15 cellular contexts compared by ENCODE assay signal in the genomic region with DNA sequence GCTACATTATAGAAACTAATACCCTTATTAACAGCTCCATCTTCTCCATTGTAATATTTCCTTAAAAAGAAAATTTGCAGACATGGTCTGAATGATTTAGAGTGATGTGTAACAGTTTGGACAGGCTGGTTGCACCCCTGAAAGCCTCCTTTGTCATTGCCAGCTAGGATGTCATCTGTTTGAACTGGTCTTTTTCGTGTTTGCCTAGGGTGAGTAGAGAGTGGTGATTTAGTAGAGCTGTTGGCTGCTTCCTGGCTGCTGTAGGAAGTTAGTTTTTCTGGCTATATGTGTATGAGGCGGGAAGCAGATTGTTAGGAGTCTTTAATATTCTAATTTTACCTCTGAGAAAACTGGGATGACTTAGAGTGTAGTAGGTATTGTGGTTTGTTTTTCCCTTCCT.
DNase-seq lines count a peak whose midpoint lies in the region; ATAC-seq and TF ChIP-seq lines count a peak whose summit lies in the region.
"Had no signal": no experiment of that assay in that cellular context is flagged by ENCODE, and none has a peak within 500 bp of the region (broad histone marks: within the 10 kb centered on the region; RNA-seq: fewer than 3 reads in every experiment).

No MANE protein-coding gene starts in this region.

- peak overlapping the region; percentile 37 for H3K27ac Mint-ChIP-seq in T-helper 17 cell

- H3K9me3 ChIP-seq in T-helper 17 cell (ENCODE audit: control insufficient read depth, low read length, poor library complexity, severe bottlenecking) (no peaks in the 10 kb centered on the region), esophagus squamous epithelium (no peaks in the 10 kb centered on the region)
- H3K9me3 ChIP-seq: HAP-1, ovary, suprapubic skin had no signal

- H3K36me3 ChIP-seq in esophagus squamous epithelium = peaks cover 0 to 11% (median 0%) of the 10 kb centered on the region in 3 donors
- H3K36me3 ChIP-seq: HAP-1, ovary had no signal

- TF ChIP-seq POLR2A in esophagus squamous epithelium (IDR thresholded peaks at IDR 0.05) = no peak

- H3K4me1 Mint-ChIP-seq in T-helper 17 cell = peaks cover 27% of the 10 kb centered on the region

- TF ChIP-seq CTCF in esophagus squamous epithelium (IDR thresholded peaks at IDR 0.05) = no peak

- no peaks in the 10 kb centered on the region for H3K36me3 Mint-ChIP-seq in T-helper 17 cell (ENCODE audit: low read depth)

- ATAC-seq in T-helper 17 cell = no peak
- ATAC-seq: foreskin keratinocyte had no signal

- peaks cover 0 to 29% (median 9%) of the 10 kb centered on the region in 3 donors for H3K4me1 ChIP-seq in esophagus squamous epithelium

- intact Hi-C loops in esophagus squamous epithelium (cut with DNase I) = no loop called here

- DNase-seq in DMS153 (lab: John Stamatoyannopoulos, UW) (peak; percentile 72), NCI-H1092 (lab: John Stamatoyannopoulos, UW) (peak; percentile 5), T-helper 17 cell (no peak), left kidney (ENCODE audit: low read depth, low spot score) (peak; percentile 32), esophagus squamous epithelium (lab: John Stamatoyannopoulos, UW) (no peak), HT-29 (ENCODE audit: low spot score) (no peak), DMS79 (lab: John Stamatoyannopoulos, UW) (no peak)
- no peak for DNase-seq in stimulated activated CD4-positive, alpha-beta T cell treated with anti-CD3 and anti-CD28 coated beads, Interleukin-1b, Interleukin-23, amount 100 ng/mL, for 48 hours
- DNase-seq: activated CD8-positive, alpha-beta memory T cell treated with anti-CD3 and anti-CD28 coated beads for 24 hours; activated naive CD4-positive, alpha-beta T cell treated with Interleukin-2 at 50 U/mL for 16 hours; foreskin keratinocyte; immature natural killer cell; ovary had no signal

- no peak overlapping the region for H3K4me3 ChIP-seq in esophagus squamous epithelium
- H3K4me3 ChIP-seq: HAP-1, ovary, suprapubic skin had no signal

- H3K4me3 Mint-ChIP-seq in T-helper 17 cell = no peak overlapping the region

- 31 to 51% methylated on average over 2 of the region's 2 CpGs for WGBS in esophagus squamous epithelium, 2 donors

- H3K27me3 ChIP-seq in esophagus squamous epithelium = no peaks in the 10 kb centered on the region
- H3K27me3 ChIP-seq: foreskin keratinocyte, ovary, suprapubic skin had no signal

- no peak overlapping the region for H3K27ac ChIP-seq in esophagus squamous epithelium
- H3K27ac ChIP-seq: foreskin keratinocyte, ovary, suprapubic skin had no signal

- no peaks in the 10 kb centered on the region for H3K27me3 Mint-ChIP-seq in T-helper 17 cell

Comparison
In these comparisons a context has a peak if more than half of its experiments do, and no peak if none do; other contexts are left out.
1. DNase-seq: peak in DMS153 (single experiment), NCI-H1092 (single experiment) and left kidney (single experiment); none in T-helper 17 cell (0 of 3), esophagus squamous epithelium (single experiment), stimulated activated CD4-positive, alpha-beta T cell treated with anti-CD3 and anti-CD28 coated beads, Interleukin-1b, Interleukin-23, amount 100 ng/mL, for 48 hours (single experiment), HT-29 (single experiment) and DMS79 (single experiment).